ENCODE assay signal across 1 cellular context in the genomic region with DNA sequence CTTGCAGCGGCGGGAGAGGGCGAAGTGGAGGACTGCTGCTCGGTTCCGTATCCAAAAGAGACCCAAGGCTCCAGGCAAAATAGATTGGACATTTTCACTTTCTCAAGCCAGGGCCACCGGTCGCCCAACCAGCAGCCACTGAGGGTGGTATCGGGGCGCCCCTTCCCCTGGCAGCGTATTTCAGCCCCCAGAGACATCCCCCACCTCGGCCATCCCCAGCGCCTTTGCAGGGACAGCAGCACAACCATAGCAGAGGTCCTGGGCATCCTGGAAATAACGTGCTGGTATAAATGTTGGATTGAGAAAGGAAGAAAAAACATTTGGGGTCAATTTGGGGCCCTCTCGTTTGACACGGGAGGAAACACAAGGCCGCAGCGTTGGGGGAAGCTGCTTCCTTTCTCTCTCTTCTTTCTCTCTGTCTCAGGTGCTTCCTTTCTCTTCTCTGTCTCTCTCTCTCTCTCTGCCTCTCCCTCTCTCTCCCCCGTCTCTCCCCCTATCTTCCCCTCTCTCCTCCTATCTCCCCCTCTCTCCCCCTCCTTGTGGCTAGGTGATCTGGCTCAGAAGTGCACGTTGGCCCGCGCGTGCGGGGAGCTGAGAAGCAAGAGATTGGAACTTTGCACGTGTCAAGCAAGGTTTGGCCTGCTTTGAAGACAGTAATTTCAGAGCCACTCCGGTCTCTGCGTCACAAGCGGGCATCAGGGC.
TF ChIP-seq lines count a peak whose summit lies in the region.

No MANE protein-coding gene starts in this region.

TF ChIP-seq in GM12878, 131 proteins besides CTCF, POLR2A, EP300 and RAD21:
- TF ChIP-seq RFX5 (IDR thresholded peaks at IDR 0.05; ENCODE audit: low read depth, low read length), result no peak
- TF ChIP-seq KLF5 (IDR thresholded peaks at IDR 0.05; ENCODE audit: partially characterized antibody), result no peak
- no peak for TF ChIP-seq ASH2L (IDR thresholded peaks at IDR 0.05; ENCODE audit: borderline replicate concordance, low read depth)
- no peak for TF ChIP-seq MEF2A (IDR thresholded peaks at IDR 0.05; ENCODE audit: insufficient read depth, low read depth, low read length)
- TF ChIP-seq BMI1 (IDR thresholded peaks at IDR 0.05; ENCODE audit: borderline replicate concordance), result no peak
- TF ChIP-seq SMAD1 (IDR thresholded peaks at IDR 0.05; ENCODE audit: low read depth, partially characterized antibody), result no peak
- no peak for TF ChIP-seq ZBED1 (IDR thresholded peaks at IDR 0.05; ENCODE audit: borderline replicate concordance)
- no peak for TF ChIP-seq MTA2 (IDR thresholded peaks at IDR 0.05; ENCODE audit: low read depth)
- TF ChIP-seq SPI1 (IDR thresholded peaks at IDR 0.05; ENCODE audit: borderline replicate concordance, insufficient read depth, low read depth, low read length), result no peak
- TF ChIP-seq SMC3 (IDR thresholded peaks at IDR 0.05; ENCODE audit: borderline replicate concordance, low read length), result no peak
- no peak for TF ChIP-seq EGR1 (IDR thresholded peaks at IDR 0.05; ENCODE audit: borderline replicate concordance in 1 of 2, low read depth in 2 of 2, low read length in 2 of 2)
- no peak for TF ChIP-seq POLR2AphosphoS2 (IDR thresholded peaks at IDR 0.05; ENCODE audit: low read depth, low read length)
- TF ChIP-seq TAF1 (IDR thresholded peaks at IDR 0.05; ENCODE audit: borderline replicate concordance, low read depth, low read length), result no peak
- TF ChIP-seq, protein P1, sequence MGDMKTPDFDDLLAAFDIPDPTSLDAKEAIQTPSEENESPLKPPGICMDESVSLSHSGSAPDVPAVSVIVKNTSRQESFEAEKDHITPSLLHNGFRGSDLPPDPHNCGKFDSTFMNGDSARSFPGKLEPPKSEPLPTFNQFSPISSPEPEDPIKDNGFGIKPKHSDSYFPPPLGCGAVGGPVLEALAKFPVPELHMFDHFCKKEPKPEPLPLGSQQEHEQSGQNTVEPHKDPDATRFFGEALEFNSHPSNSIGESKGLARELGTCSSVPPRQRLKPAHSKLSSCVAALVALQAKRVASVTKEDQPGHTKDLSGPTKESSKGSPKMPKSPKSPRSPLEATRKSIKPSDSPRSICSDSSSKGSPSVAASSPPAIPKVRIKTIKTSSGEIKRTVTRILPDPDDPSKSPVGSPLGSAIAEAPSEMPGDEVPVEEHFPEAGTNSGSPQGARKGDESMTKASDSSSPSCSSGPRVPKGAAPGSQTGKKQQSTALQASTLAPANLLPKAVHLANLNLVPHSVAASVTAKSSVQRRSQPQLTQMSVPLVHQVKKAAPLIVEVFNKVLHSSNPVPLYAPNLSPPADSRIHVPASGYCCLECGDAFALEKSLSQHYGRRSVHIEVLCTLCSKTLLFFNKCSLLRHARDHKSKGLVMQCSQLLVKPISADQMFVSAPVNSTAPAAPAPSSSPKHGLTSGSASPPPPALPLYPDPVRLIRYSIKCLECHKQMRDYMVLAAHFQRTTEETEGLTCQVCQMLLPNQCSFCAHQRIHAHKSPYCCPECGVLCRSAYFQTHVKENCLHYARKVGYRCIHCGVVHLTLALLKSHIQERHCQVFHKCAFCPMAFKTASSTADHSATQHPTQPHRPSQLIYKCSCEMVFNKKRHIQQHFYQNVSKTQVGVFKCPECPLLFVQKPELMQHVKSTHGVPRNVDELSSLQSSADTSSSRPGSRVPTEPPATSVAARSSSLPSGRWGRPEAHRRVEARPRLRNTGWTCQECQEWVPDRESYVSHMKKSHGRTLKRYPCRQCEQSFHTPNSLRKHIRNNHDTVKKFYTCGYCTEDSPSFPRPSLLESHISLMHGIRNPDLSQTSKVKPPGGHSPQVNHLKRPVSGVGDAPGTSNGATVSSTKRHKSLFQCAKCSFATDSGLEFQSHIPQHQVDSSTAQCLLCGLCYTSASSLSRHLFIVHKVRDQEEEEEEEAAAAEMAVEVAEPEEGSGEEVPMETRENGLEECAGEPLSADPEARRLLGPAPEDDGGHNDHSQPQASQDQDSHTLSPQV (IDR thresholded peaks at IDR 0.05), result no peak
- no peak for TF ChIP-seq ZNF217 (IDR thresholded peaks at IDR 0.05)
- no peak for TF ChIP-seq SREBF1 (IDR thresholded peaks at IDR 0.05; ENCODE audit: low read length)
- TF ChIP-seq ZZZ3 (IDR thresholded peaks at IDR 0.05; ENCODE audit: control insufficient read depth, insufficient read length, low read depth), result no peak
- TF ChIP-seq TCF3 (IDR thresholded peaks at IDR 0.05; ENCODE audit: borderline replicate concordance, insufficient read depth, low read depth, low read length), result no peak
- no peak for TF ChIP-seq JUNB (IDR thresholded peaks at IDR 0.05)
- TF ChIP-seq NBN (IDR thresholded peaks at IDR 0.05), result no peak
